1 cellular context compared by ENCODE assay signal in genomic region chr11:66568124-66568916, GRCh38.
TF ChIP-seq lines count a peak whose summit lies in the region.

TSS of gene CTSF (minus strand) at chr11:66568606. CDS start at chr11:66568486, 120 bp downstream.

TF ChIP-seq in K562, 482 proteins besides CTCF, POLR2A, EP300 and RAD21 (continued from another document and continues in another):
- TF ChIP-seq SP2 (IDR thresholded peaks at IDR 0.05; ENCODE audit: extremely low read depth, low read depth, low read length, poor library complexity, severe bottlenecking) (no peak), MAFK (IDR thresholded peaks at IDR 0.05; ENCODE audit: low read length) (no peak), CHAMP1 (IDR thresholded peaks at IDR 0.05) (no peak), NUFIP1 (IDR thresholded peaks at IDR 0.05; ENCODE audit: partially characterized antibody) (no peak), MAFG (tag; conservative IDR thresholded peaks at IDR 0.05) (no peak), GMEB1 (CRISPR knock-in tag; IDR thresholded peaks at IDR 0.05) (peak; percentile 39; the same call in 1 of the 2 replicates), SRSF9 (IDR thresholded peaks at IDR 0.05; ENCODE audit: borderline replicate concordance, low read depth, low read length) (no peak), MTF1 (CRISPR knock-in tag; IDR thresholded peaks at IDR 0.05; ENCODE audit: borderline replicate concordance) (no peak), DLX4 (CRISPR knock-in tag; IDR thresholded peaks at IDR 0.05) (no peak), CREB3L1 (IDR thresholded peaks at IDR 0.05; ENCODE audit: borderline replicate concordance, low read depth) (peak; percentile 50; the same call in 1 of the 2 replicates), LARP7 (IDR thresholded peaks at IDR 0.05) (no peak), PATZ1 (CRISPR knock-in tag; IDR thresholded peaks at IDR 0.05; ENCODE audit: borderline replicate concordance) (no peak), TAF15 (IDR thresholded peaks at IDR 0.05; ENCODE audit: low read depth, low read length) (no peak), BDP1 (IDR thresholded peaks at IDR 0.05; ENCODE audit: insufficient read depth, insufficient read length) (no peak), MEF2A (IDR thresholded peaks at IDR 0.05; ENCODE audit: control insufficient read depth, low read depth, low read length) (no peak), ARHGAP35 (IDR thresholded peaks at IDR 0.05; ENCODE audit: partially characterized antibody) (no peak), HMG20A (CRISPR knock-in tag; conservative IDR thresholded peaks at IDR 0.05) (no peak), STAT5B (CRISPR knock-in tag; IDR thresholded peaks at IDR 0.05) (no peak), SETDB1 (IDR thresholded peaks at IDR 0.05; ENCODE audit: low read length) (no peak), CBX3 (IDR thresholded peaks at IDR 0.05; ENCODE audit: borderline replicate concordance in 1 of 2, low read length in 2 of 2) (peak in 1 of 2 experiments; percentile 54; a peak in 1 of 3 replicates), PHTF2 (CRISPR knock-in tag; IDR thresholded peaks at IDR 0.05) (no peak), DDX20 (tag; IDR thresholded peaks at IDR 0.05; ENCODE audit: low read depth) (no peak), CXXC5 (CRISPR knock-in tag; IDR thresholded peaks at IDR 0.05) (peak; percentile 91), SMAD1 (IDR thresholded peaks at IDR 0.05; ENCODE audit: low read depth, low read length, partially characterized antibody) (no peak), TGIF2 (CRISPR knock-in tag; IDR thresholded peaks at IDR 0.05) (no peak), UBTF (IDR thresholded peaks at IDR 0.05; ENCODE audit: borderline replicate concordance in 1 of 2, low read depth in 2 of 2, low read length in 2 of 2) (no peak), ZFP91 (CRISPR knock-in tag; IDR thresholded peaks at IDR 0.05) (no peak), HDAC2 (IDR thresholded peaks at IDR 0.05) (peak; percentile 32; the same call in 1 of the 2 replicates), ZSCAN32 (CRISPR knock-in tag; IDR thresholded peaks at IDR 0.05) (no peak), TBL1XR1 (IDR thresholded peaks at IDR 0.05; ENCODE audit: low read length in 2 of 2) (no peak), GTF2A2 (tag; IDR thresholded peaks at IDR 0.05) (no peak), MCM5 (IDR thresholded peaks at IDR 0.05; ENCODE audit: low read depth) (no peak), ZNF232 (CRISPR knock-in tag; IDR thresholded peaks at IDR 0.05) (no peak), FOXJ3 (CRISPR knock-in tag; IDR thresholded peaks at IDR 0.05) (no peak), ATF7 (IDR thresholded peaks at IDR 0.05) (peak; percentile 36; the same call in 1 of the 2 replicates), POLR3G (IDR thresholded peaks at IDR 0.05; ENCODE audit: extremely low read depth, insufficient read length, insufficient replicate concordance) (no peak), HNRNPL (IDR thresholded peaks at IDR 0.05; ENCODE audit: low read depth, low read length) (no peak), RFX1 (IDR thresholded peaks at IDR 0.05) (no peak)
- TF ChIP-seq, protein P1, sequence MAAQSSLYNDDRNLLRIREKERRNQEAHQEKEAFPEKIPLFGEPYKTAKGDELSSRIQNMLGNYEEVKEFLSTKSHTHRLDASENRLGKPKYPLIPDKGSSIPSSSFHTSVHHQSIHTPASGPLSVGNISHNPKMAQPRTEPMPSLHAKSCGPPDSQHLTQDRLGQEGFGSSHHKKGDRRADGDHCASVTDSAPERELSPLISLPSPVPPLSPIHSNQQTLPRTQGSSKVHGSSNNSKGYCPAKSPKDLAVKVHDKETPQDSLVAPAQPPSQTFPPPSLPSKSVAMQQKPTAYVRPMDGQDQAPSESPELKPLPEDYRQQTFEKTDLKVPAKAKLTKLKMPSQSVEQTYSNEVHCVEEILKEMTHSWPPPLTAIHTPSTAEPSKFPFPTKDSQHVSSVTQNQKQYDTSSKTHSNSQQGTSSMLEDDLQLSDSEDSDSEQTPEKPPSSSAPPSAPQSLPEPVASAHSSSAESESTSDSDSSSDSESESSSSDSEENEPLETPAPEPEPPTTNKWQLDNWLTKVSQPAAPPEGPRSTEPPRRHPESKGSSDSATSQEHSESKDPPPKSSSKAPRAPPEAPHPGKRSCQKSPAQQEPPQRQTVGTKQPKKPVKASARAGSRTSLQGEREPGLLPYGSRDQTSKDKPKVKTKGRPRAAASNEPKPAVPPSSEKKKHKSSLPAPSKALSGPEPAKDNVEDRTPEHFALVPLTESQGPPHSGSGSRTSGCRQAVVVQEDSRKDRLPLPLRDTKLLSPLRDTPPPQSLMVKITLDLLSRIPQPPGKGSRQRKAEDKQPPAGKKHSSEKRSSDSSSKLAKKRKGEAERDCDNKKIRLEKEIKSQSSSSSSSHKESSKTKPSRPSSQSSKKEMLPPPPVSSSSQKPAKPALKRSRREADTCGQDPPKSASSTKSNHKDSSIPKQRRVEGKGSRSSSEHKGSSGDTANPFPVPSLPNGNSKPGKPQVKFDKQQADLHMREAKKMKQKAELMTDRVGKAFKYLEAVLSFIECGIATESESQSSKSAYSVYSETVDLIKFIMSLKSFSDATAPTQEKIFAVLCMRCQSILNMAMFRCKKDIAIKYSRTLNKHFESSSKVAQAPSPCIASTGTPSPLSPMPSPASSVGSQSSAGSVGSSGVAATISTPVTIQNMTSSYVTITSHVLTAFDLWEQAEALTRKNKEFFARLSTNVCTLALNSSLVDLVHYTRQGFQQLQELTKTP (IDR thresholded peaks at IDR 0.05; ENCODE audit: low read depth in 1 of 2, partially characterized antibody in 2 of 2), result no peak
- TF ChIP-seq, protein P2, sequence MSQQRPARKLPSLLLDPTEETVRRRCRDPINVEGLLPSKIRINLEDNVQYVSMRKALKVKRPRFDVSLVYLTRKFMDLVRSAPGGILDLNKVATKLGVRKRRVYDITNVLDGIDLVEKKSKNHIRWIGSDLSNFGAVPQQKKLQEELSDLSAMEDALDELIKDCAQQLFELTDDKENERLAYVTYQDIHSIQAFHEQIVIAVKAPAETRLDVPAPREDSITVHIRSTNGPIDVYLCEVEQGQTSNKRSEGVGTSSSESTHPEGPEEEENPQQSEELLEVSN (IDR thresholded peaks at IDR 0.05; ENCODE audit: borderline replicate concordance in 1 of 2, extremely low read depth in 1 of 2, insufficient read depth in 1 of 2, insufficient read length in 1 of 2, low read depth in 1 of 2, low read length in 1 of 2, poor library complexity in 1 of 2, severe bottlenecking in 1 of 2), result peak; percentile 97 to 98
- TF ChIP-seq, protein P3, sequence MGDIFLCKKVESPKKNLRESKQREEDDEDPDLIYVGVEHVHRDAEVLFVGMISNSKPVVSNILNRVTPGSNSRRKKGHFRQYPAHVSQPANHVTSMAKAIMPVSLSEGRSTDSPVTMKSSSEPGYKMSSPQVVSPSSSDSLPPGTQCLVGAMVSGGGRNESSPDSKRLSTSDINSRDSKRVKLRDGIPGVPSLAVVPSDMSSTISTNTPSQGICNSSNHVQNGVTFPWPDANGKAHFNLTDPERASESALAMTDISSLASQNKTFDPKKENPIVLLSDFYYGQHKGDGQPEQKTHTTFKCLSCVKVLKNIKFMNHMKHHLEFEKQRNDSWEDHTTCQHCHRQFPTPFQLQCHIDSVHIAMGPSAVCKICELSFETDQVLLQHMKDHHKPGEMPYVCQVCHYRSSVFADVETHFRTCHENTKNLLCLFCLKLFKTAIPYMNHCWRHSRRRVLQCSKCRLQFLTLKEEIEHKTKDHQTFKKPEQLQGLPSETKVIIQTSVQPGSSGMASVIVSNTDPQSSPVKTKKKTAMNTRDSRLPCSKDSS (IDR thresholded peaks at IDR 0.05; ENCODE audit: low read depth, partially characterized antibody), result no peak
- TF ChIP-seq, protein P4, sequence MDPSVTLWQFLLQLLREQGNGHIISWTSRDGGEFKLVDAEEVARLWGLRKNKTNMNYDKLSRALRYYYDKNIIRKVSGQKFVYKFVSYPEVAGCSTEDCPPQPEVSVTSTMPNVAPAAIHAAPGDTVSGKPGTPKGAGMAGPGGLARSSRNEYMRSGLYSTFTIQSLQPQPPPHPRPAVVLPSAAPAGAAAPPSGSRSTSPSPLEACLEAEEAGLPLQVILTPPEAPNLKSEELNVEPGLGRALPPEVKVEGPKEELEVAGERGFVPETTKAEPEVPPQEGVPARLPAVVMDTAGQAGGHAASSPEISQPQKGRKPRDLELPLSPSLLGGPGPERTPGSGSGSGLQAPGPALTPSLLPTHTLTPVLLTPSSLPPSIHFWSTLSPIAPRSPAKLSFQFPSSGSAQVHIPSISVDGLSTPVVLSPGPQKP (CRISPR knock-in tag; IDR thresholded peaks at IDR 0.05), result no peak
